ENCODE assay signal across 11 cellular contexts in the genomic region with DNA sequence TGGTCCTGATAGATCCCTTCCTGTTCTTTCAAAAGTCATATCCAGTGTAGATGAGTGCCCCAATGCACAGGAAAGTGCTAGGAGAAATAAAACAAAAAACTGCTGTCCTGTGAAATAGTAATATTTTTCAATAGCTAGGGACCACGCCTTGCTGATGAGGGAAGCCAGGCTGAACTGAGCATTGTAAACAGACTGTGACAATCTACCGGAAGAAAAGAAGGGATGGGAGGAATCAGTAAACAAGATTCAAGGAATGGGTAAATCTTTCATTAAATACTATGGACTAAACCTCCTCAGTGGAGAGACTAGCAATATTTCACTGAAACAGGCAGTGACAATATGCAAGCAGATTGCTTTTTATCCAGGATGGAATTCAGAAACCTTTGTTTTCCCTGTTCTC.
"Had no signal": no experiment of that assay in that cellular context is flagged by ENCODE, and none has a peak within 500 bp of the region (broad histone marks: within the 10 kb centered on the region; RNA-seq: fewer than 3 reads in every experiment).

No MANE protein-coding gene starts in this region.

- H3K4me1 Mint-ChIP-seq: activated CD4-positive, alpha-beta memory T cell treated with anti-CD3 and anti-CD28 coated beads, Interleukin-2, amount 10 ng/mL, durations not matched to agents 7 days and 5 days; activated naive CD8-positive, alpha-beta T cell treated with anti-CD3 and anti-CD28 coated beads, Interleukin-2, amount 10 ng/mL, durations not matched to agents 7 days and 5 days had no signal

- H3K27ac Mint-ChIP-seq: activated CD4-positive, alpha-beta memory T cell treated with anti-CD3 and anti-CD28 coated beads, Interleukin-2, amount 10 ng/mL, durations not matched to agents 7 days and 5 days; activated naive CD8-positive, alpha-beta T cell treated with anti-CD3 and anti-CD28 coated beads, Interleukin-2, amount 10 ng/mL, durations not matched to agents 7 days and 5 days; activated T-cell treated with anti-CD3 and anti-CD28 coated beads, Interleukin-2, amount 50 U/mL, for 72 hours had no signal

- H3K27me3 ChIP-seq: esophagus muscularis mucosa, foreskin keratinocyte, tibial nerve had no signal

- H3K9me3 Mint-ChIP-seq: activated CD4-positive, alpha-beta memory T cell treated with anti-CD3 and anti-CD28 coated beads, Interleukin-2, amount 10 ng/mL, durations not matched to agents 7 days and 5 days; activated naive CD8-positive, alpha-beta T cell treated with anti-CD3 and anti-CD28 coated beads, Interleukin-2, amount 10 ng/mL, durations not matched to agents 7 days and 5 days; activated T-cell treated with anti-CD3 and anti-CD28 coated beads, Interleukin-2, amount 50 U/mL, for 72 hours had no signal

- H3K4me3 Mint-ChIP-seq: activated CD4-positive, alpha-beta memory T cell treated with anti-CD3 and anti-CD28 coated beads, Interleukin-2, amount 10 ng/mL, durations not matched to agents 7 days and 5 days; activated naive CD8-positive, alpha-beta T cell treated with anti-CD3 and anti-CD28 coated beads, Interleukin-2, amount 10 ng/mL, durations not matched to agents 7 days and 5 days; activated T-cell treated with anti-CD3 and anti-CD28 coated beads, Interleukin-2, amount 50 U/mL, for 72 hours had no signal

- H3K27ac ChIP-seq: esophagus muscularis mucosa, foreskin keratinocyte, tibial nerve had no signal

- H3K27me3 Mint-ChIP-seq: activated CD4-positive, alpha-beta memory T cell treated with anti-CD3 and anti-CD28 coated beads, Interleukin-2, amount 10 ng/mL, durations not matched to agents 7 days and 5 days had no signal

- DNase-seq: activated CD4-positive, alpha-beta memory T cell treated with anti-CD3 and anti-CD28 coated beads, Interleukin-2, amount 10 ng/mL, durations not matched to agents 7 days and 5 days; activated naive CD8-positive, alpha-beta T cell treated with anti-CD3 and anti-CD28 coated beads, Interleukin-2, amount 10 ng/mL, durations not matched to agents 7 days and 5 days; activated T-cell treated with anti-CD3 and anti-CD28 coated beads, Interleukin-2, amount 50 U/mL, for 72 hours; anterior cingulate cortex; foreskin keratinocyte; head of caudate nucleus; left cardiac atrium; small intestine; T-helper 2 cell had no signal

- ATAC-seq: activated T-cell treated with anti-CD3 and anti-CD28 coated beads, Interleukin-2, amount 50 U/mL, for 72 hours; foreskin keratinocyte; left cardiac atrium had no signal

- H3K4me3 ChIP-seq: esophagus muscularis mucosa, tibial nerve had no signal

- H3K9me3 ChIP-seq: esophagus muscularis mucosa, tibial nerve had no signal

- H3K36me3 ChIP-seq: esophagus muscularis mucosa, tibial nerve had no signal

- H3K36me3 Mint-ChIP-seq: activated naive CD8-positive, alpha-beta T cell treated with anti-CD3 and anti-CD28 coated beads, Interleukin-2, amount 10 ng/mL, durations not matched to agents 7 days and 5 days had no signal

- H3K4me1 ChIP-seq: esophagus muscularis mucosa, foreskin keratinocyte had no signal
